10 cellular contexts compared by ENCODE assay signal in the genomic region with DNA sequence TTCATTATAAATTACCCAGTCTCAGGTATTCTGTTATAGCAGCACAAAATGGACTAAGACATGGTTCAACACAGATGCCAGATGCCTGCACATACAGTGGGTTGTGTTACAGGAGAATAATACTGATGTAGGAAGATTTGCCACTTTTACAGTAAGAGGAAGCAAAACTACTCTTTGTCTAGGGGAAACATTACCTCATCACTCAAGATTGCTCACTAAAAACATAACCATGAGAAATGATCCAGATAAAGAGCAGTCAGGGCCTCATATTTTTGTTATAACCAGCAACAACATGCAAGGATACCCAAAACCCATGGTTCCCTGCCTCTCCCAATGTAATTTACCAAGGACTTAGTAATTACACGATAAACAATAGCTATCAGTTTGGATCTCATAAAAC. TPM values are rescaled to one million over a fixed set of nuclear protein-coding genes. Genes with fewer than 3 reads are reported as not detected.
DNase-seq lines count a peak whose midpoint lies in the region; ATAC-seq and TF ChIP-seq lines count a peak whose summit lies in the region.
"Had no signal": no experiment of that assay in that cellular context is flagged by ENCODE, and none has a peak within 500 bp of the region (broad histone marks: within the 10 kb centered on the region; RNA-seq: fewer than 3 reads in every experiment).

No MANE protein-coding gene starts in this region.

- H3K4me3 ChIP-seq in ACC112 (ENCODE audit: low read depth, low read length) (no peak overlapping the region), KMS-11 (IDR thresholded peaks at IDR 0.05; ENCODE audit: insufficient read depth, low read depth, low read length) (no peak overlapping the region), fibroblast of villous mesenchyme (ENCODE audit: low read depth, low read length) (no peak overlapping the region), lower leg skin (ENCODE audit: low read depth, poor library complexity, severe bottlenecking) (no peak overlapping the region)

- no peak overlapping the region for H3K27ac Mint-ChIP-seq in naive thymus-derived CD8-positive, alpha-beta T cell
- H3K27ac Mint-ChIP-seq: CD4-positive, CD25-positive, alpha-beta regulatory T cell had no signal

- no peaks in the 10 kb centered on the region for H4K20me1 ChIP-seq in KMS-11 (ENCODE audit: insufficient read depth)

- peaks cover 14 to 42% (median 18%) of the 10 kb centered on the region in 5 donors for H3K27me3 Mint-ChIP-seq in naive thymus-derived CD8-positive, alpha-beta T cell

- peaks cover 0 to 12% (median 0%) of the 10 kb centered on the region in 3 donors for H3K36me3 Mint-ChIP-seq in naive thymus-derived CD8-positive, alpha-beta T cell
- H3K36me3 Mint-ChIP-seq: CD4-positive, CD25-positive, alpha-beta regulatory T cell had no signal

- peak; percentile 87 for ATAC-seq in GM21360 (IDR thresholded peaks at IDR 0.05; ENCODE audit: unreplicated experiment)
- ATAC-seq in naive thymus-derived CD8-positive, alpha-beta T cell, result no peak

- no peak overlapping the region for H2AFZ ChIP-seq in ACC112 (ENCODE audit: low read length, unreplicated experiment)
- no peak overlapping the region for H2AFZ ChIP-seq in KMS-11 (ENCODE audit: low read depth)

- intact Hi-C loops in lower leg skin (cut with DNase I; ENCODE audit: low total_unique reads), result no loop called here

- POLR2A ChIA-PET in naive thymus-derived CD8-positive, alpha-beta T cell (lab: Charles Lee), result no interaction called here

- H3K9ac ChIP-seq in KMS-11, result no peak overlapping the region

- 31 to 43% methylated on average over 1 of the region's 1 CpG for WGBS in lower leg skin, 2 donors

- TF ChIP-seq POLR2A in lower leg skin (IDR thresholded peaks at IDR 0.05), result no peak

- H3K9me3 Mint-ChIP-seq in naive thymus-derived CD8-positive, alpha-beta T cell, result peaks cover 0 to 10% (median 0%) of the 10 kb centered on the region in 9 donors

- H3K4me1 Mint-ChIP-seq in naive thymus-derived CD8-positive, alpha-beta T cell, result peaks cover 0 to 13% (median 0%) of the 10 kb centered on the region in 4 donors
- H3K4me1 Mint-ChIP-seq: CD4-positive, CD25-positive, alpha-beta regulatory T cell had no signal

- peak overlapping the region; percentile 18 for H3K4me2 ChIP-seq in KMS-11

- H3K4me3 Mint-ChIP-seq in naive thymus-derived CD8-positive, alpha-beta T cell, result no peak overlapping the region
- H3K4me3 Mint-ChIP-seq: CD4-positive, CD25-positive, alpha-beta regulatory T cell had no signal

- peak; percentile 72 for DNase-seq in fibroblast of villous mesenchyme (ENCODE audit: low read depth)
- no peak for DNase-seq in NCI-H526 (lab: John Stamatoyannopoulos, UW)
- no peak for DNase-seq in lower leg skin (ENCODE audit: low spot score in 2 of 2)
- no peak for DNase-seq in NCI-H146 treated with DMSO at 0.1 percent for 48 hours (lab: John Stamatoyannopoulos, UW; ENCODE audit: unreplicated experiment)
- DNase-seq in naive thymus-derived CD8-positive, alpha-beta T cell, result no peak
- DNase-seq: CD4-positive, CD25-positive, alpha-beta regulatory T cell; stimulated activated CD8-positive, alpha-beta memory T cell treated with anti-CD3 and anti-CD28 coated beads, Interleukin-4, amount 100 ng/mL, for 48 hours had no signal

- H3K27ac ChIP-seq in ACC112 (ENCODE audit: low read depth, low read length) (peak overlapping the region; percentile 63), KMS-11 (no peak overlapping the region)

- no peak for TF ChIP-seq CTCF in KMS-11 (conservative IDR thresholded peaks at IDR 0.05; ENCODE audit: low read depth, low read length)
- no peak for TF ChIP-seq CTCF in fibroblast of villous mesenchyme (IDR thresholded peaks at IDR 0.05; ENCODE audit: insufficient read depth, low read depth, low read length)
- no peak for TF ChIP-seq CTCF in lower leg skin (IDR thresholded peaks at IDR 0.05)

- H3K79me2 ChIP-seq in ACC112 (ENCODE audit: control insufficient read depth, insufficient read depth, low read length, unreplicated experiment), result no peaks in the 10 kb centered on the region
- no peaks in the 10 kb centered on the region for H3K79me2 ChIP-seq in KMS-11 (ENCODE audit: insufficient read depth, low read depth)

- H3K36me3 ChIP-seq in ACC112 (ENCODE audit: insufficient read depth, low read length) (no peaks in the 10 kb centered on the region), KMS-11 (ENCODE audit: insufficient read depth) (no peaks in the 10 kb centered on the region)

- H3K4me1 ChIP-seq in ACC112 (ENCODE audit: control insufficient read depth, insufficient read depth, low read length, unreplicated experiment) (peaks cover 36% of the 10 kb centered on the region), KMS-11 (ENCODE audit: low read depth, poor library complexity, severe bottlenecking) (peaks cover 22% of the 10 kb centered on the region)

- H3K27me3 ChIP-seq in ACC112 (ENCODE audit: insufficient read depth, low read length) (no peaks in the 10 kb centered on the region), KMS-11 (ENCODE audit: insufficient read depth, low read depth) (no peaks in the 10 kb centered on the region)

RNA-seq across cellular contexts. Expression of gene DPYSL3, which starts 28.0 kb away (rescaled TPM):
- total RNA-seq in fibroblast of villous mesenchyme (126 and 161 TPM in 2 replicates), lower leg skin (10 to 100 TPM in 2 of 4 donors, 1 to 10 TPM in 2; 7.1 to 32.2 (median 11.0) TPM)
- not detected for total RNA-seq in naive thymus-derived CD8-positive, alpha-beta T cell
- polyA plus RNA-seq in naive thymus-derived CD8-positive, alpha-beta T cell, result not detected
- polyA plus RNA-seq: CD4-positive, CD25-positive, alpha-beta regulatory T cell had no signal

Comparison
In these comparisons a context has a peak if more than half of its experiments do, and no peak if none do; other contexts are left out.
1. RNA of gene DPYSL3, which starts 28.0 kb away (total RNA-seq): 126 to 161 TPM in fibroblast of villous mesenchyme and 7.1 to 32.2 TPM in lower leg skin; not detected in naive thymus-derived CD8-positive, alpha-beta T cell; every median in the first group is over 4 times any median in the second.